ENCODE assay signal across 9 cellular contexts in genomic region chr6:161079566-161080262, GRCh38.
DNase-seq lines count a peak whose midpoint lies in the region; ATAC-seq and TF ChIP-seq lines count a peak whose summit lies in the region.
"Had no signal": no experiment of that assay in that cellular context is flagged by ENCODE, and none has a peak within 500 bp of the region (broad histone marks: within the 10 kb centered on the region; RNA-seq: fewer than 3 reads in every experiment).

No MANE protein-coding gene starts in this region.

- H3K36me3 ChIP-seq in fibroblast of lung (ENCODE audit: control insufficient read depth, insufficient read depth, low read length), result no peaks in the 10 kb centered on the region
- H3K36me3 ChIP-seq in tibial artery, result peaks cover 44 to 89% (median 46%) of the 10 kb centered on the region in 3 donors

- ATAC-seq in activated CD8-positive, alpha-beta memory T cell treated with anti-CD3 and anti-CD28 coated beads, Interleukin-2, amount 10 ng/mL, durations not matched to agents 7 days and 5 days, result peak; percentile 97

- CTCF ChIA-PET in activated CD8-positive, alpha-beta memory T cell treated with anti-CD3 and anti-CD28 coated beads, Interleukin-2, amount 10 ng/mL, durations not matched to agents 7 days and 5 days (lab: Charles Lee), result interaction anchor here (0.6 kb wide), 1 partner anchor 291 kb away, joined by 3 read pairs; no protein-coding TSS in a partner anchor

- in situ Hi-C loops in GM13977 (cut with MboI; ENCODE audit: low pct_unique_long_range_greater_than_20kb, low sequenced_read_pairs, unreplicated experiment), result no loop called here

- H3K79me2 ChIP-seq in fibroblast of lung (ENCODE audit: control insufficient read depth, insufficient read depth, low read length), result no peaks in the 10 kb centered on the region

- H3K27me3 Mint-ChIP-seq in activated CD8-positive, alpha-beta memory T cell treated with anti-CD3 and anti-CD28 coated beads, Interleukin-2, amount 10 ng/mL, durations not matched to agents 7 days and 5 days, result no peaks in the 10 kb centered on the region
- H3K27me3 Mint-ChIP-seq: activated B cell treated with CpG ODN at 0.5 μM for 24 hours had no signal

- H3K27ac ChIP-seq in fibroblast of lung (ENCODE audit: insufficient read depth, low read length) (no peak overlapping the region), tibial artery (no peak overlapping the region)

- H3K4me1 Mint-ChIP-seq in activated CD8-positive, alpha-beta memory T cell treated with anti-CD3 and anti-CD28 coated beads, Interleukin-2, amount 10 ng/mL, durations not matched to agents 7 days and 5 days, result peaks cover 18% of the 10 kb centered on the region
- H3K4me1 Mint-ChIP-seq: activated B cell treated with CpG ODN at 0.5 μM for 24 hours had no signal

- TF ChIP-seq CTCF in fibroblast of lung (conservative IDR thresholded peaks at IDR 0.05 in 1 of 2, IDR thresholded peaks at IDR 0.05 in 1 of 2; ENCODE audit: low read depth in 1 of 2, low read length in 2 of 2), result no peak
- no peak for TF ChIP-seq CTCF in GM13977 (IDR thresholded peaks at IDR 0.05; ENCODE audit: extremely low read depth, insufficient read depth, missing control alignments)
- TF ChIP-seq CTCF in tibial artery (IDR thresholded peaks at IDR 0.05), result no peak

- H4K20me1 ChIP-seq in fibroblast of lung (ENCODE audit: control insufficient read depth, extremely low read depth, insufficient read depth, low read length), result no peaks in the 10 kb centered on the region

- H3K4me3 ChIP-seq in fibroblast of lung (replicated peaks in 1 of 4; ENCODE audit: control extremely low read depth in 1 of 4, insufficient read depth in 1 of 4, low read depth in 3 of 4, low read length in 4 of 4), result no peak overlapping the region
- no peak overlapping the region for H3K4me3 ChIP-seq in tibial artery

- H3K4me1 ChIP-seq in fibroblast of lung (ENCODE audit: control insufficient read depth, extremely low read depth, insufficient read depth, low read length), result no peaks in the 10 kb centered on the region
- H3K4me1 ChIP-seq in tibial artery, result no peaks in the 10 kb centered on the region

- intact Hi-C loops in tibial artery (cut with DNase I; ENCODE audit: low total_unique reads), result no loop called here

- H3K27ac Mint-ChIP-seq in activated CD8-positive, alpha-beta memory T cell treated with anti-CD3 and anti-CD28 coated beads, Interleukin-2, amount 10 ng/mL, durations not matched to agents 7 days and 5 days, result peak overlapping the region; percentile 60
- H3K27ac Mint-ChIP-seq: activated B cell treated with CpG ODN at 0.5 μM for 24 hours had no signal

- no peaks in the 10 kb centered on the region for H3K9me3 Mint-ChIP-seq in activated CD8-positive, alpha-beta memory T cell treated with anti-CD3 and anti-CD28 coated beads, Interleukin-2, amount 10 ng/mL, durations not matched to agents 7 days and 5 days (ENCODE audit: low read depth)
- H3K9me3 Mint-ChIP-seq: activated B cell treated with CpG ODN at 0.5 μM for 24 hours had no signal

- H3K27me3 ChIP-seq in fibroblast of lung (ENCODE audit: control insufficient read depth, insufficient read depth, low read length), result no peaks in the 10 kb centered on the region
- H3K27me3 ChIP-seq in tibial artery, result no peaks in the 10 kb centered on the region

- DNase-seq in HS-5 (ENCODE audit: low read depth), result peak; percentile 34
- DNase-seq in activated CD8-positive, alpha-beta memory T cell treated with anti-CD3 and anti-CD28 coated beads, Interleukin-2, amount 10 ng/mL, durations not matched to agents 7 days and 5 days, result peak; percentile 80
- peak; percentile 50 to 95 for DNase-seq in fibroblast of lung (ENCODE audit: low read depth in 2 of 2)
- peak; percentile 9 to 68 (median 40) for DNase-seq in stimulated activated CD4-positive, alpha-beta T cell treated with anti-CD3 and anti-CD28 coated beads, TNF-alpha, amount 100 ng/mL, for 24 hours (ENCODE audit: low read depth in 3 of 3)
- no peak for DNase-seq in GM13977 (ENCODE audit: low spot score)
- DNase-seq in tibial artery, result no peak
- no peak for DNase-seq in NCI-H1436 treated with DMSO at 0.1 percent for 48 hours (lab: John Stamatoyannopoulos, UW)
- no peak for DNase-seq in NCI-H2171 treated with DMSO at 0.1 percent for 48 hours (lab: John Stamatoyannopoulos, UW)
- DNase-seq: activated B cell treated with CpG ODN at 0.5 μM for 24 hours had no signal

- H2AFZ ChIP-seq in fibroblast of lung (ENCODE audit: low read length), result no peak overlapping the region

- no peak overlapping the region for H3K9ac ChIP-seq in fibroblast of lung (ENCODE audit: insufficient read depth, low read length)

- H3K4me2 ChIP-seq in fibroblast of lung (ENCODE audit: extremely low read depth, insufficient read depth, low read length), result no peak overlapping the region

- no peak overlapping the region for H3K4me3 Mint-ChIP-seq in activated CD8-positive, alpha-beta memory T cell treated with anti-CD3 and anti-CD28 coated beads, Interleukin-2, amount 10 ng/mL, durations not matched to agents 7 days and 5 days
- H3K4me3 Mint-ChIP-seq: activated B cell treated with CpG ODN at 0.5 μM for 24 hours had no signal

- H3K9me3 ChIP-seq in fibroblast of lung (ENCODE audit: control insufficient read depth, insufficient read depth, low read depth, low read length) (no peaks in the 10 kb centered on the region), tibial artery (no peaks in the 10 kb centered on the region)

- H3K36me3 Mint-ChIP-seq in activated CD8-positive, alpha-beta memory T cell treated with anti-CD3 and anti-CD28 coated beads, Interleukin-2, amount 10 ng/mL, durations not matched to agents 7 days and 5 days, result peaks cover 10% of the 10 kb centered on the region

Comparison
In these comparisons a context has a peak if more than half of its experiments do, and no peak if none do; other contexts are left out.
1. DNase-seq: peak in HS-5 (single experiment), activated CD8-positive, alpha-beta memory T cell treated with anti-CD3 and anti-CD28 coated beads, Interleukin-2, amount 10 ng/mL, durations not matched to agents 7 days and 5 days (single experiment), fibroblast of lung (2 of 2) and stimulated activated CD4-positive, alpha-beta T cell treated with anti-CD3 and anti-CD28 coated beads, TNF-alpha, amount 100 ng/mL, for 24 hours (3 of 3); none in GM13977 (single experiment), tibial artery (0 of 2), NCI-H1436 treated with DMSO at 0.1 percent for 48 hours (single experiment) and NCI-H2171 treated with DMSO at 0.1 percent for 48 hours (single experiment).